ENCODE assay signal across 11 cellular contexts in the genomic region with DNA sequence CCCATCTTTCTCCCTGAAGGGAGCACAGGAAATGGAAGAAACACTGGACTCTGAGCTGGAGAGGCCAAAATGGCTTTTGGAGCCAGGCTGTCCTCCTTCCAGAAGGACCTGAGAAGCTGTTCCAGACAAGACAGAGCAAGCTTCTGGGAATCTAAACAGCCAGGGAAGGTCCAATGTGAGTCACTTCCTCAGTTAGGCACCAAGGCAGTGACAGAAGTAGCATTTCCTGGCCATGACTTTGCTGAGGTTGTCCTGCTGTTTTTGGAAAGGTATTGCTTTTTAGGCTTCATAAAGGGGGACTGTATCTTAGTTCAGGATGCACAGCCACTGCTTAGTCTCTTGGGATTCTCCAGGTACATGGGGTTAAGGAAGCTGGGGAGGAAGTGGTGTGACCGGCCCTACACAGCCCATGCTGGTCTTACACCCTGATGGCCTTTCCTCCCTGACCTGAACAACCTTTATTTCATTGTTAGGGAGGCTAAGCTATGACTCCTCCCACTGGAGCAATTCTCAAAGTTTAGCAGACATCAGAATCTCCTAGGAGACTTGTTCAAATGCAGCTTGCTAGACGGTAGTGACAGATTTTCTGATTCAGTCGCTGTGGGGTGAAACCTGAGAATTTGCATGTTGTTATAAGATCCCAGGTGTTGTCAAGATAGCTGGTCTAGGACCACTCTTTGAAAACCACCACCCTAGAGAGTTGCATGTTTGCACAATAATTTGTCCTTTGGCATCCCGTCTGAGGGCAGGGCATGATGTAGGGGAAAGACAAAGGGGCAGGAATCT. TPM values are rescaled to one million over a fixed set of nuclear protein-coding genes. Genes with fewer than 3 reads are reported as not detected.
DNase-seq lines count a peak whose midpoint lies in the region; ATAC-seq and TF ChIP-seq lines count a peak whose summit lies in the region.
"Had no signal": no experiment of that assay in that cellular context is flagged by ENCODE, and none has a peak within 500 bp of the region (broad histone marks: within the 10 kb centered on the region; RNA-seq: fewer than 3 reads in every experiment).

No MANE protein-coding gene starts in this region.

- intact Hi-C loops in mucosa of descending colon (cut with DNase I, micrococcal nuclease): no loop called here

- no peak overlapping the region for H3K4me3 ChIP-seq in mucosa of descending colon

- no peak for TF ChIP-seq CTCF in mucosa of descending colon (IDR thresholded peaks at IDR 0.05)

- H3K9me3 ChIP-seq in mucosa of descending colon: no peaks in the 10 kb centered on the region

- no peaks in the 10 kb centered on the region for H3K36me3 ChIP-seq in mucosa of descending colon (ENCODE audit: low read depth)

- ATAC-seq in GM18909 (IDR thresholded peaks at IDR 0.05; ENCODE audit: poor library complexity, unreplicated experiment) (peak; percentile 62), HG02610 (IDR thresholded peaks at IDR 0.05; ENCODE audit: unreplicated experiment) (peak; percentile 58), HG03575 (IDR thresholded peaks at IDR 0.05; ENCODE audit: extremely low read depth, insufficient number of reproducible peaks, low FRiP score, unreplicated experiment) (peak; percentile 53), mucosa of descending colon (peak; percentile 34)

- DNase-seq in mucosa of descending colon: no peak
- DNase-seq in C1 segment of cervical spinal cord (lab: John Stamatoyannopoulos, UW): no peak
- DNase-seq in RPMI8226: no peak
- DNase-seq in MV-4-11 (lab: John Stamatoyannopoulos, UW): no peak
- no peak for DNase-seq in SW480 (ENCODE audit: low spot score)
- DNase-seq: erythroblast; stimulated activated CD4-positive, alpha-beta T cell treated with anti-CD3 and anti-CD28 coated beads, Interleukin-4, amount 100 ng/mL, for 24 hours had no signal

- H3K4me1 ChIP-seq in mucosa of descending colon (ENCODE audit: low read depth): no peaks in the 10 kb centered on the region

RNA-seq across cellular contexts. Expression of a gene that starts 6.8 kb away (rescaled TPM):
- total RNA-seq in mucosa of descending colon: 1 to 10 TPM; 1.4 to 4.2 (median 2.6) TPM
- total RNA-seq: mesothelial cell of epicardium had no signal

RNA-seq across cellular contexts. Expression of a gene that starts 34.5 kb away (rescaled TPM):
- 1 to 10 TPM in 1 of 3 donors, not detected in 2; 1.6 TPM for total RNA-seq in mucosa of descending colon
- total RNA-seq: mesothelial cell of epicardium had no signal
